ENCODE assay signal across 22 cellular contexts in the genomic region with DNA sequence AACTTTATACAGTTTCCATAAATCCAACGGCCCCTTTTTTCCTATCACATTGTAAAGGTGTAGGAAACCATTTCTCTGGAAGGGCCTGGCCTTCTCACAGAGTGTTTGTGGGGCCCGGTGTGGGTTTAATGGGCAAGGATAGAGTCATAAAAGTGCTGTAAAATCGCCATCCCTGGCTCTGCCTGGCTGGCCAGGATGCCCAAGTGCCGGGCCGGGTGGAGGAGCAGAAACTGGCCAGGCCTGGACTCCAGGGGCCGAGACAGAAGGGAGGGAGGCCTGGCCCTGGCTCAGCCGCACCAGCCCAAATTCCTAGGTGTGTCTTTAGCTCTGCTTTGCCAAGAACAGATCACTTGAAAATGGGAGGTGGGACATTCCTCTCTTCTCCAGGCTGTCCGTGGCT.
DNase-seq lines count a peak whose midpoint lies in the region; ATAC-seq, FAIRE-seq and TF ChIP-seq lines count a peak whose summit lies in the region.
"Had no signal": no experiment of that assay in that cellular context is flagged by ENCODE, and none has a peak within 500 bp of the region (broad histone marks: within the 10 kb centered on the region; RNA-seq: fewer than 3 reads in every experiment).

No MANE protein-coding gene starts in this region.

- H3K4me3 Mint-ChIP-seq in chondrocyte (ENCODE audit: unreplicated experiment), result no peak overlapping the region
- H3K4me3 Mint-ChIP-seq: activated naive CD4-positive, alpha-beta T cell treated with anti-CD3 and anti-CD28 coated beads, Interleukin-2, amount 50 U/mL, for 24 hours; brain; CD4-positive, CD25-positive, alpha-beta regulatory T cell; natural killer cell; WTC11 had no signal

- DNase-seq in ELF-1 (ENCODE audit: low read depth, low spot score) (peak; percentile 41), left colon (peak; percentile 66 to 75), psoas muscle (no peak), HTR-8/SVneo (ENCODE audit: insufficient read length, low spot score) (no peak), H7 (no peak), chondrocyte (ENCODE audit: low spot score) (no peak), HK-2 (ENCODE audit: unreplicated experiment) (no peak)
- DNase-seq: activated CD4-positive, alpha-beta T cell treated with anti-CD3 and anti-CD28 coated beads, Interleukin-2, amount 50 U/mL, for 48 hours; CD4-positive, CD25-positive, alpha-beta regulatory T cell; GF-D8; MG63; natural killer cell; NCI-H1694; SIG-M5; small intestine; stimulated activated CD4-positive, alpha-beta T cell treated with anti-CD3 and anti-CD28 coated beads, Interleukin-4, amount 100 ng/mL, for 24 hours had no signal

- H3K27ac ChIP-seq in duodenal mucosa (ENCODE audit: low read depth, low read length) (peak overlapping the region; percentile 43), psoas muscle (peak overlapping the region; percentile 6)
- H3K27ac ChIP-seq: HL-60 had no signal

- peaks cover 3% of the 10 kb centered on the region for H3K9me3 Mint-ChIP-seq in chondrocyte (ENCODE audit: low read depth)
- H3K9me3 Mint-ChIP-seq: activated naive CD4-positive, alpha-beta T cell treated with anti-CD3 and anti-CD28 coated beads, Interleukin-2, amount 50 U/mL, for 24 hours; brain; IgD-negative memory B cell; natural killer cell; WTC11 had no signal

- no peak overlapping the region for H3K27ac Mint-ChIP-seq in chondrocyte (ENCODE audit: unreplicated experiment)
- H3K27ac Mint-ChIP-seq: activated naive CD4-positive, alpha-beta T cell treated with anti-CD3 and anti-CD28 coated beads, Interleukin-2, amount 50 U/mL, for 24 hours; CD4-positive, CD25-positive, alpha-beta regulatory T cell; IgD-negative memory B cell; natural killer cell; WTC11 had no signal

- H3K4me3 ChIP-seq in duodenal mucosa (ENCODE audit: low read depth in 1 of 2, low read length in 2 of 2) (no peak overlapping the region), psoas muscle (no peak overlapping the region), H7 (ENCODE audit: insufficient read depth, low read depth, low read length) (no peak overlapping the region)
- H3K4me3 ChIP-seq: MG63 had no signal

- H3K4me1 Mint-ChIP-seq in chondrocyte (ENCODE audit: low read depth), result peaks cover 18% of the 10 kb centered on the region
- H3K4me1 Mint-ChIP-seq: activated naive CD4-positive, alpha-beta T cell treated with anti-CD3 and anti-CD28 coated beads, Interleukin-2, amount 50 U/mL, for 24 hours; CD4-positive, CD25-positive, alpha-beta regulatory T cell; natural killer cell had no signal

- H3K36me3 ChIP-seq in duodenal mucosa (ENCODE audit: control insufficient read depth in 1 of 2, insufficient read depth in 2 of 2, low read length in 2 of 2), result no peaks in the 10 kb centered on the region
- no peaks in the 10 kb centered on the region for H3K36me3 ChIP-seq in psoas muscle (ENCODE audit: insufficient read depth in 1 of 2, low read depth in 1 of 2)
- no peaks in the 10 kb centered on the region for H3K36me3 ChIP-seq in H7 (replicated peaks; ENCODE audit: control insufficient read depth, insufficient read depth, low read length)
- H3K36me3 ChIP-seq: MG63 had no signal

- 40 to 76% (median 47%) methylated on average over 8 of the region's 8 CpGs for WGBS in psoas muscle, 3 donors

- FAIRE-seq in HTR-8/SVneo (lab: Jason Lieb, UNC), result no peak
- FAIRE-seq: small intestine had no signal

- intact Hi-C loops in left colon (cut with DNase I, micrococcal nuclease), result no loop called here
- intact Hi-C loops in psoas muscle (cut with DNase I), result no loop called here

- peaks cover 13 to 24% of the 10 kb centered on the region in 2 donors for H3K4me1 ChIP-seq in duodenal mucosa (ENCODE audit: control insufficient read depth in 1 of 2, insufficient read depth in 2 of 2, low read length in 2 of 2)
- H3K4me1 ChIP-seq in psoas muscle, result no peaks in the 10 kb centered on the region

- no peaks in the 10 kb centered on the region for H3K36me3 Mint-ChIP-seq in chondrocyte (ENCODE audit: low read depth)
- H3K36me3 Mint-ChIP-seq: activated naive CD4-positive, alpha-beta T cell treated with anti-CD3 and anti-CD28 coated beads, Interleukin-2, amount 50 U/mL, for 24 hours; brain; CD4-positive, CD25-positive, alpha-beta regulatory T cell; natural killer cell; WTC11 had no signal

- H3K9me3 ChIP-seq in duodenal mucosa (ENCODE audit: control insufficient read depth in 1 of 2, low read length in 2 of 2), result no peaks in the 10 kb centered on the region
- no peaks in the 10 kb centered on the region for H3K9me3 ChIP-seq in psoas muscle
- H3K9me3 ChIP-seq: MG63 had no signal

- no peak overlapping the region for H3K9ac ChIP-seq in duodenal mucosa (ENCODE audit: low read depth in 1 of 2, low read length in 2 of 2)

- H3K27me3 ChIP-seq in duodenal mucosa (ENCODE audit: control insufficient read depth in 1 of 2, insufficient read depth in 2 of 2, low read length in 2 of 2) (no peaks in the 10 kb centered on the region), psoas muscle (ENCODE audit: insufficient read depth in 3 of 3, low read length in 2 of 3) (no peaks in the 10 kb centered on the region), H7 (ENCODE audit: control insufficient read depth, insufficient read depth, low read length) (no peaks in the 10 kb centered on the region)
- H3K27me3 ChIP-seq: MG63 had no signal

- TF ChIP-seq CTCF in psoas muscle (IDR thresholded peaks at IDR 0.05) (no peak), chondrocyte (IDR thresholded peaks at IDR 0.05) (no peak)

- ATAC-seq in left colon (peak; percentile 71), psoas muscle (no peak)
- ATAC-seq: natural killer cell, WTC11 had no signal

- H3K27me3 Mint-ChIP-seq in chondrocyte (ENCODE audit: low read depth), result peaks cover 1% of the 10 kb centered on the region
- H3K27me3 Mint-ChIP-seq: CD4-positive, CD25-positive, alpha-beta regulatory T cell had no signal

Comparison
In these comparisons a context has a peak if more than half of its experiments do, and no peak if none do; other contexts are left out.
1. DNase-seq: peak in ELF-1 (single experiment) and left colon (2 of 2); none in psoas muscle (0 of 2), HTR-8/SVneo (single experiment), H7 (single experiment), chondrocyte (single experiment) and HK-2 (single experiment).